ENCODE assay signal across 1 cellular context in the genomic region with DNA sequence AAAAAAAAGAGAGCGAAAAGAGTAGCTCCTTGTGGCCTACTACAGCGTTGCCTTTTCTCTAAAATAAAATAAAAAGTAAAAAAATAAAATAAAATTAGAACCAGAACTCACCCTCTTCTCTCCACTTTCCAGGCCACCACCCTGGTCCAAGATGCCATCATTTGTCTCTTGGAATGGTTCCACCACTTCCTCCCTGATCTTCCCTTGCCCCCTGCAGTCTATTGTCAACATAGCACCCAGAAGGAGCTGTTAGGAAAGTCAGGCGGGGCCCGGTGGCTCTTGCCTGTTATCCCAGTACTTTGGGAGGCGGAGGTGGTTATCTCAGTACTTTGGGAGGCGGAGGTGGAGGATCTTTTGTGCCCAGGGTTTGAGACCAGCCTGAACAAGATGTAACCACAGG.
TF ChIP-seq lines count a peak whose summit lies in the region.

No MANE protein-coding gene starts in this region.

TF ChIP-seq in IMR-90, 13 proteins besides CTCF, POLR2A, EP300 and RAD21 (continued from another document):
- TF ChIP-seq RFX5 (IDR thresholded peaks at IDR 0.05; ENCODE audit: low read depth, low read length) (no peak), CEBPB (IDR thresholded peaks at IDR 0.05; ENCODE audit: low read depth, low read length) (no peak)
- TF ChIP-seq, protein P1, sequence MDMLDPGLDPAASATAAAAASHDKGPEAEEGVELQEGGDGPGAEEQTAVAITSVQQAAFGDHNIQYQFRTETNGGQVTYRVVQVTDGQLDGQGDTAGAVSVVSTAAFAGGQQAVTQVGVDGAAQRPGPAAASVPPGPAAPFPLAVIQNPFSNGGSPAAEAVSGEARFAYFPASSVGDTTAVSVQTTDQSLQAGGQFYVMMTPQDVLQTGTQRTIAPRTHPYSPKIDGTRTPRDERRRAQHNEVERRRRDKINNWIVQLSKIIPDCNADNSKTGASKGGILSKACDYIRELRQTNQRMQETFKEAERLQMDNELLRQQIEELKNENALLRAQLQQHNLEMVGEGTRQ (IDR thresholded peaks at IDR 0.05; ENCODE audit: low read depth, low read length), result no peak
